Comparison of ENCODE assay signal across 8 cellular contexts in genomic region chr10:102150970-102151773, GRCh38. TPM values are rescaled to one million over a fixed set of nuclear protein-coding genes. Genes with fewer than 3 reads are reported as not detected.
A peak's percentile ranks its signal among the peaks of the same experiment; 100 is the strongest.
DNase-seq lines count a peak whose midpoint lies in the region; ATAC-seq and TF ChIP-seq lines count a peak whose summit lies in the region.

No MANE protein-coding gene starts in this region.

- no peak for TF ChIP-seq RAD21 in liver (IDR thresholded peaks at IDR 0.05)

- no peak for TF ChIP-seq POLR2A in upper lobe of left lung (IDR thresholded peaks at IDR 0.05)

- H3K36me3 ChIP-seq in ascending aorta = peaks cover 39 to 56% of the 10 kb centered on the region in 2 donors
- peaks cover 3 to 35% (median 17%) of the 10 kb centered on the region in 4 donors for H3K36me3 ChIP-seq in liver (ENCODE audit: control insufficient read depth in 4 of 4, insufficient read depth in 3 of 4, low read depth in 1 of 4, low read length in 3 of 4)
- H3K36me3 ChIP-seq in upper lobe of left lung = peaks cover 12 to 64% (median 37%) of the 10 kb centered on the region in 4 donors

- no peak for TF ChIP-seq EP300 in upper lobe of left lung (IDR thresholded peaks at IDR 0.05)

- peak; percentile 70 for DNase-seq in A172 (ENCODE audit: low spot score)
- DNase-seq in HL-60 (ENCODE audit: low read depth in 1 of 2, low spot score in 1 of 2) = no peak
- DNase-seq in ascending aorta (ENCODE audit: low spot score in 2 of 2) = no peak
- DNase-seq in upper lobe of left lung = no peak
- no peak for DNase-seq in left colon
- no peak for DNase-seq in NCI-H2107 (lab: John Stamatoyannopoulos, UW)

- peaks cover 8 to 16% of the 10 kb centered on the region in 2 donors for H3K4me1 ChIP-seq in ascending aorta
- H3K4me1 ChIP-seq in liver (ENCODE audit: control insufficient read depth in 4 of 4, insufficient read depth in 4 of 4, low read length in 3 of 4) = peaks cover 2 to 19% (median 12%) of the 10 kb centered on the region in 4 donors
- peaks cover 17 to 27% (median 22%) of the 10 kb centered on the region in 4 donors for H3K4me1 ChIP-seq in upper lobe of left lung

- WGBS in liver = 85% methylated on average over 3 of the region's 3 CpGs
- WGBS in upper lobe of left lung, 2 donors = 68 to 72% methylated on average over 3 of the region's 3 CpGs

- no peak overlapping the region for H3K9ac ChIP-seq in liver (ENCODE audit: low read depth in 1 of 2, low read length in 2 of 2)

- no peaks in the 10 kb centered on the region for H3K27me3 ChIP-seq in HL-60 (ENCODE audit: insufficient read depth, poor library complexity, severe bottlenecking)
- no peaks in the 10 kb centered on the region for H3K27me3 ChIP-seq in ascending aorta
- no peaks in the 10 kb centered on the region for H3K27me3 ChIP-seq in liver (ENCODE audit: control insufficient read depth in 4 of 4, insufficient read depth in 4 of 4, low read length in 3 of 4)
- H3K27me3 ChIP-seq in upper lobe of left lung = no peaks in the 10 kb centered on the region

- H3K4me3 ChIP-seq in HL-60 (replicated peaks; ENCODE audit: insufficient read depth, low read length) (0 out of 2 replicates have a peak overlapping the region, but pooled peaks have one; percentile 0), ascending aorta (peak overlapping the region; percentile 40 to 73), liver (ENCODE audit: low read depth in 1 of 3, low read length in 3 of 3) (peak overlapping the region in 2 of 3 donors; percentile 29 to 39), upper lobe of left lung (peak overlapping the region in 3 of 4 donors; percentile 81 to 99 (median 89))

- intact Hi-C loops in ascending aorta (cut with DNase I) = loop anchor here (5.0 kb wide), 1 partner anchor 34 kb away; no protein-coding TSS in a partner anchor
- intact Hi-C loops in left colon (cut with DNase I, micrococcal nuclease) = no loop called here

- no peak for TF ChIP-seq CTCF in HL-60 (IDR thresholded peaks at IDR 0.05; ENCODE audit: insufficient read depth, low read length)
- no peak for TF ChIP-seq CTCF in ascending aorta (IDR thresholded peaks at IDR 0.05)
- no peak for TF ChIP-seq CTCF in liver (IDR thresholded peaks at IDR 0.05; ENCODE audit: low read depth, low read length, missing input control)
- TF ChIP-seq CTCF in upper lobe of left lung (IDR thresholded peaks at IDR 0.05) = no peak

- H3K9me3 ChIP-seq in ascending aorta (no peaks in the 10 kb centered on the region), liver (ENCODE audit: control insufficient read depth in 4 of 4, low read length in 3 of 4) (no peaks in the 10 kb centered on the region), upper lobe of left lung (no peaks in the 10 kb centered on the region)

- ATAC-seq in upper lobe of left lung (ENCODE audit: low FRiP score in 2 of 2) (no peak), HG02763 (IDR thresholded peaks at IDR 0.05; ENCODE audit: unreplicated experiment) (no peak), left colon (no peak)

- H3K27ac ChIP-seq in HL-60 (replicated peaks) (peak overlapping the region; percentile 89), ascending aorta (peak overlapping the region; percentile 86 to 93), liver (ENCODE audit: low read depth in 1 of 2, low read length in 2 of 2) (peak overlapping the region; percentile 85 to 90), upper lobe of left lung (peak overlapping the region; percentile 87 to 91 (median 90))

TF ChIP-seq in liver, 16 proteins besides CTCF, POLR2A, EP300 and RAD21:
- TF ChIP-seq RXRA (IDR thresholded peaks at IDR 0.05) = no peak
- no peak for TF ChIP-seq FOXA2 (IDR thresholded peaks at IDR 0.05)
- no peak for TF ChIP-seq SP1 (IDR thresholded peaks at IDR 0.05)
- no peak for TF ChIP-seq ATF3 (IDR thresholded peaks at IDR 0.05)
- TF ChIP-seq GABPA (IDR thresholded peaks at IDR 0.05 in 1 of 2, conservative IDR thresholded peaks at IDR 0.05 in 1 of 2) = no peak
- no peak for TF ChIP-seq YY1 (IDR thresholded peaks at IDR 0.05)
- no peak for TF ChIP-seq HNF4A (conservative IDR thresholded peaks at IDR 0.05)
- TF ChIP-seq EGR1 (IDR thresholded peaks at IDR 0.05; ENCODE audit: low read depth in 2 of 2) = no peak
- TF ChIP-seq TAF1 (conservative IDR thresholded peaks at IDR 0.05) = no peak
- TF ChIP-seq MAX (IDR thresholded peaks at IDR 0.05) = no peak
- TF ChIP-seq JUND (IDR thresholded peaks at IDR 0.05) = no peak
- TF ChIP-seq ZBTB33 (IDR thresholded peaks at IDR 0.05) = no peak
- no peak for TF ChIP-seq FOXA1 (IDR thresholded peaks at IDR 0.05)
- TF ChIP-seq REST (IDR thresholded peaks at IDR 0.05) = no peak
- TF ChIP-seq HNF4G (IDR thresholded peaks at IDR 0.05) = no peak
- TF ChIP-seq NR2F2 (IDR thresholded peaks at IDR 0.05) = no peak

RNA-seq across cellular contexts. Expression of gene NOLC1, which starts 1.0 kb away (rescaled TPM):
- 77.2 and 87.7 TPM in 2 replicates for total RNA-seq in A172 (2014; rRNA removed; shearing (Covaris generic))
- total RNA-seq in ascending aorta (33.3 TPM), liver (10 to 100 TPM; 16.9 to 23.8 TPM), upper lobe of left lung (10 to 100 TPM; 21.4 to 72.8 (median 44.3) TPM), left colon (10 to 100 TPM; 30.2 to 41.5 TPM)
- 10 to 100 TPM; 11.6 to 26.3 TPM for polyA plus RNA-seq in liver

RNA-seq across cellular contexts. Expression of gene PPRC1, which starts 18.3 kb away (rescaled TPM):
- 26.0 and 28.9 TPM in 2 replicates for total RNA-seq in A172 (2014; rRNA removed; shearing (Covaris generic))
- total RNA-seq in ascending aorta (30.7 TPM), liver (1 to 10 TPM; 7.5 to 9.9 TPM), upper lobe of left lung (10 to 100 TPM; 29.3 to 57.6 (median 40.3) TPM), left colon (10 to 100 TPM; 14.4 to 22.1 TPM)
- 10 to 100 TPM in 1 of 2 donors, 1 to 10 TPM in 1; 4.9 to 10.1 TPM for polyA plus RNA-seq in liver

RNA-seq across cellular contexts. Expression of gene LDB1, which starts 31.0 kb away (rescaled TPM):
- total RNA-seq in A172 (2014; rRNA removed; shearing (Covaris generic)) = 27.3 and 29.0 TPM in 2 replicates
- total RNA-seq in ascending aorta (29.8 TPM), liver (10 to 100 TPM; 11.9 to 51.9 TPM), upper lobe of left lung (100 to 1,000 TPM in 1 of 6 donors, 10 to 100 TPM in 5; 31.5 to 243 (median 54.9) TPM), left colon (10 to 100 TPM; 29.5 to 34.6 TPM)
- polyA plus RNA-seq in liver = 1 to 10 TPM; 2.4 to 8.6 TPM

Comparison
In these comparisons a context has a peak if more than half of its experiments do, and no peak if none do; other contexts are left out.
1. H3K4me3 ChIP-seq: peak in every context shown above with its lines; median percentile 89 in upper lobe of left lung; 56 in ascending aorta; 34 in liver; 0 in HL-60.